Comparison of ENCODE assay signal across 8 cellular contexts in genomic region chr1:67052741-67053534, GRCh38. TPM values are rescaled to one million over a fixed set of nuclear protein-coding genes. Genes with fewer than 3 reads are reported as not detected.
DNase-seq lines count a peak whose midpoint lies in the region; ATAC-seq and TF ChIP-seq lines count a peak whose summit lies in the region.

No MANE protein-coding gene starts in this region.

- in situ Hi-C loops in GM13976 (cut with MboI; ENCODE audit: low sequenced_read_pairs, unreplicated experiment) = no loop called here

- ATAC-seq in HG02943 (IDR thresholded peaks at IDR 0.05; ENCODE audit: low read depth, unreplicated experiment) (peak; percentile 31), left cardiac atrium (peak; percentile 3 to 29)

- DNase-seq in AG04449 (ENCODE audit: low read depth, low spot score) (no peak), GM13976 (ENCODE audit: low spot score) (peak; percentile 18), NOMO-1 treated with DMSO at 0.1 percent for 48 hours (lab: John Stamatoyannopoulos, UW; ENCODE audit: unreplicated experiment) (peak; percentile 32), amniotic epithelial cell (ENCODE audit: low read depth) (peak; percentile 39), left cardiac atrium (peak; percentile 28), pons (ENCODE audit: low spot score) (peak; percentile 71), CD1c-positive myeloid dendritic cell (ENCODE audit: extremely low spot score) (no peak)

- POLR2A ChIA-PET in AG04449 (lab: Yijun Ruan, JAX) = interaction anchor here (1.1 to 1.8 kb wide), 5 partner anchors 12 to 128 kb away, joined by 3 to 10 read pairs (median 6); partner anchors contain the start of genes DNAI4 and MIER1

- CTCF ChIA-PET in AG04449 (lab: Yijun Ruan, JAX) = interaction anchor here (1.3 to 5.4 kb wide), 3 partner anchors 12 to 96 kb away, joined by 3 to 24 read pairs (median 23); no protein-coding TSS in a partner anchor

- H3K4me3 ChIP-seq in AG04449 (ENCODE audit: low read depth, low read length) = peak overlapping the region; percentile 83

- TF ChIP-seq CTCF in AG04449 (IDR thresholded peaks at IDR 0.05; ENCODE audit: insufficient read depth, low read length, missing control alignments) (no peak), GM13976 (IDR thresholded peaks at IDR 0.05; ENCODE audit: borderline replicate concordance, control extremely low read depth, extremely low read depth, insufficient read depth, missing control alignments) (no peak)

- intact Hi-C loops in left cardiac atrium (cut with DNase I) = loop anchor here in 1 of 2 donors (5.0 kb wide), 1 partner anchor 121 kb away; no protein-coding TSS in a partner anchor

RNA-seq across cellular contexts. Expression of gene SLC35D1, which starts 1.0 kb away (rescaled TPM):
- 1 to 10 TPM; 2.6 to 4.5 TPM for total RNA-seq in left cardiac atrium

Comparison
In these comparisons a context has a peak if more than half of its experiments do, and no peak if none do; other contexts are left out.
1. DNase-seq: peak in GM13976 (single experiment), NOMO-1 treated with DMSO at 0.1 percent for 48 hours (single experiment), amniotic epithelial cell (single experiment), left cardiac atrium (single experiment) and pons (single experiment); none in AG04449 (single experiment) and CD1c-positive myeloid dendritic cell (single experiment).